Comparison of ENCODE assay signal across 1 cellular context in genomic region chr7:98281757-98282652, GRCh38.
A peak's percentile ranks its signal among the peaks of the same experiment; 100 is the strongest.
TF ChIP-seq lines count a peak whose summit lies in the region.

No MANE protein-coding gene starts in this region.

TF ChIP-seq in HepG2, 621 proteins besides CTCF, POLR2A, EP300 and RAD21 (continued from another document):
- TF ChIP-seq HMGXB4 (CRISPR knock-in tag; IDR thresholded peaks at IDR 0.05; ENCODE audit: borderline replicate concordance in 1 of 2, low read depth in 1 of 2) = 0 out of 4 replicates have a peak, but pooled peaks of 1 of the 2 experiments have one; percentile 11
- TF ChIP-seq FOSL1 (CRISPR knock-in tag; IDR thresholded peaks at IDR 0.05; ENCODE audit: borderline replicate concordance) = no peak
- no peak for TF ChIP-seq CBFB (CRISPR knock-in tag; IDR thresholded peaks at IDR 0.05)
- no peak for TF ChIP-seq ZBTB8A (CRISPR knock-in tag; IDR thresholded peaks at IDR 0.05; ENCODE audit: borderline replicate concordance, low read depth)
- TF ChIP-seq ZNF703 (CRISPR knock-in tag; IDR thresholded peaks at IDR 0.05; ENCODE audit: borderline replicate concordance) = 0 out of 2 replicates have a peak, but pooled peaks have one; percentile 52
- no peak for TF ChIP-seq NFKBIZ (CRISPR knock-in tag; IDR thresholded peaks at IDR 0.05)
- peak; percentile 22 for TF ChIP-seq ASH2L (IDR thresholded peaks at IDR 0.05; ENCODE audit: insufficient read length, low read depth, low read length)
- 0 out of 2 replicates have a peak, but pooled peaks have one; percentile 25 for TF ChIP-seq ZFP36L1 (CRISPR knock-in tag; IDR thresholded peaks at IDR 0.05)
- TF ChIP-seq ZNF746 (CRISPR knock-in tag; IDR thresholded peaks at IDR 0.05) = no peak
- peak; percentile 22; the same call in 1 of the 2 replicates for TF ChIP-seq SAP130 (CRISPR knock-in tag; IDR thresholded peaks at IDR 0.05; ENCODE audit: low read depth)
- TF ChIP-seq ZBED4 (CRISPR knock-in tag; IDR thresholded peaks at IDR 0.05; ENCODE audit: borderline replicate concordance) = 0 out of 2 replicates have a peak, but pooled peaks have one; percentile 30
- TF ChIP-seq TRAFD1 (CRISPR knock-in tag; IDR thresholded peaks at IDR 0.05; ENCODE audit: borderline replicate concordance) = no peak
- TF ChIP-seq ZNF580 (CRISPR knock-in tag; IDR thresholded peaks at IDR 0.05; ENCODE audit: borderline replicate concordance, low read depth) = no peak
- TF ChIP-seq ZNF260 (CRISPR knock-in tag; IDR thresholded peaks at IDR 0.05; ENCODE audit: borderline replicate concordance, low read depth) = no peak
- peak; percentile 32; the same call in 1 of the 2 replicates for TF ChIP-seq NFE2L1 (CRISPR knock-in tag; IDR thresholded peaks at IDR 0.05; ENCODE audit: borderline replicate concordance)
- TF ChIP-seq ZNF777 (CRISPR knock-in tag; IDR thresholded peaks at IDR 0.05) = peak; percentile 63
- peak; percentile 46; the same call in 1 of the 2 replicates for TF ChIP-seq ZNF564 (CRISPR knock-in tag; IDR thresholded peaks at IDR 0.05)
